In genomic region chr2:56806924-56807323, GRCh38 we compare ENCODE assay signal across 2 cellular contexts.
TF ChIP-seq lines count a peak whose summit lies in the region.

No MANE protein-coding gene starts in this region.

TF ChIP-seq in A549, 52 proteins besides CTCF, POLR2A, EP300 and RAD21 (continued from another document):
- TF ChIP-seq, protein P1, sequence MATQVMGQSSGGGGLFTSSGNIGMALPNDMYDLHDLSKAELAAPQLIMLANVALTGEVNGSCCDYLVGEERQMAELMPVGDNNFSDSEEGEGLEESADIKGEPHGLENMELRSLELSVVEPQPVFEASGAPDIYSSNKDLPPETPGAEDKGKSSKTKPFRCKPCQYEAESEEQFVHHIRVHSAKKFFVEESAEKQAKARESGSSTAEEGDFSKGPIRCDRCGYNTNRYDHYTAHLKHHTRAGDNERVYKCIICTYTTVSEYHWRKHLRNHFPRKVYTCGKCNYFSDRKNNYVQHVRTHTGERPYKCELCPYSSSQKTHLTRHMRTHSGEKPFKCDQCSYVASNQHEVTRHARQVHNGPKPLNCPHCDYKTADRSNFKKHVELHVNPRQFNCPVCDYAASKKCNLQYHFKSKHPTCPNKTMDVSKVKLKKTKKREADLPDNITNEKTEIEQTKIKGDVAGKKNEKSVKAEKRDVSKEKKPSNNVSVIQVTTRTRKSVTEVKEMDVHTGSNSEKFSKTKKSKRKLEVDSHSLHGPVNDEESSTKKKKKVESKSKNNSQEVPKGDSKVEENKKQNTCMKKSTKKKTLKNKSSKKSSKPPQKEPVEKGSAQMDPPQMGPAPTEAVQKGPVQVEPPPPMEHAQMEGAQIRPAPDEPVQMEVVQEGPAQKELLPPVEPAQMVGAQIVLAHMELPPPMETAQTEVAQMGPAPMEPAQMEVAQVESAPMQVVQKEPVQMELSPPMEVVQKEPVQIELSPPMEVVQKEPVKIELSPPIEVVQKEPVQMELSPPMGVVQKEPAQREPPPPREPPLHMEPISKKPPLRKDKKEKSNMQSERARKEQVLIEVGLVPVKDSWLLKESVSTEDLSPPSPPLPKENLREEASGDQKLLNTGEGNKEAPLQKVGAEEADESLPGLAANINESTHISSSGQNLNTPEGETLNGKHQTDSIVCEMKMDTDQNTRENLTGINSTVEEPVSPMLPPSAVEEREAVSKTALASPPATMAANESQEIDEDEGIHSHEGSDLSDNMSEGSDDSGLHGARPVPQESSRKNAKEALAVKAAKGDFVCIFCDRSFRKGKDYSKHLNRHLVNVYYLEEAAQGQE (IDR thresholded peaks at IDR 0.05): no peak
- TF ChIP-seq HES2 (IDR thresholded peaks at IDR 0.05) (no peak), HMGXB4 (CRISPR knock-in tag; IDR thresholded peaks at IDR 0.05; ENCODE audit: borderline replicate concordance) (no peak)

TF ChIP-seq in GM12878, 131 proteins besides CTCF, POLR2A, EP300 and RAD21 (continued from another document):
- TF ChIP-seq, protein P2, sequence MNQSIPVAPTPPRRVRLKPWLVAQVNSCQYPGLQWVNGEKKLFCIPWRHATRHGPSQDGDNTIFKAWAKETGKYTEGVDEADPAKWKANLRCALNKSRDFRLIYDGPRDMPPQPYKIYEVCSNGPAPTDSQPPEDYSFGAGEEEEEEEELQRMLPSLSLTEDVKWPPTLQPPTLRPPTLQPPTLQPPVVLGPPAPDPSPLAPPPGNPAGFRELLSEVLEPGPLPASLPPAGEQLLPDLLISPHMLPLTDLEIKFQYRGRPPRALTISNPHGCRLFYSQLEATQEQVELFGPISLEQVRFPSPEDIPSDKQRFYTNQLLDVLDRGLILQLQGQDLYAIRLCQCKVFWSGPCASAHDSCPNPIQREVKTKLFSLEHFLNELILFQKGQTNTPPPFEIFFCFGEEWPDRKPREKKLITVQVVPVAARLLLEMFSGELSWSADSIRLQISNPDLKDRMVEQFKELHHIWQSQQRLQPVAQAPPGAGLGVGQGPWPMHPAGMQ (IDR thresholded peaks at IDR 0.05; ENCODE audit: borderline replicate concordance): no peak
- TF ChIP-seq HDGF (IDR thresholded peaks at IDR 0.05): no peak
- TF ChIP-seq FOXM1 (IDR thresholded peaks at IDR 0.05; ENCODE audit: low read depth, low read length): no peak
- no peak for TF ChIP-seq CBX3 (IDR thresholded peaks at IDR 0.05; ENCODE audit: borderline replicate concordance, low read depth)
